ENCODE assay signal across 26 cellular contexts in the genomic region with DNA sequence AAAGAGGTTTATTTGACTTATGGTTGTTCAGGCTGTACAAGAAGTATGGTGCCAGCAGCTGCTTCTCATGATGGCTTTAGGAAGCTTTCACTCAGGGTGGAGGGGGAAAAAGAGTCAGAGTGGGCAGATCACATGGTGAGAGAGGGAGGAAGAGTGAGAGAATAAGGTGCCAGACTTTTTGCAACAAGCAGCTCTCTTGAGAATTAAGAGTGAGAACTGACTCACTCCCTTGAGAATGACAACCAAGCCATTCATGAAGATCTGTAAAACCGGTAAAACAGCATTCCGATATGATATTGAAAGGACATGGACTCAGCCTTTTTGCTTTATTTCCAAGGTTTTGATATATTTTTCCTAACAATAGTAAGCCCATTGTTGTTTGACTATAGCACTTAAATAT.
A peak's percentile ranks its signal among the peaks of the same experiment; 100 is the strongest.
DNase-seq lines count a peak whose midpoint lies in the region; ATAC-seq and TF ChIP-seq lines count a peak whose summit lies in the region.
"Had no signal": no experiment of that assay in that cellular context is flagged by ENCODE, and none has a peak within 500 bp of the region (broad histone marks: within the 10 kb centered on the region; RNA-seq: fewer than 3 reads in every experiment).

No MANE protein-coding gene starts in this region.

- intact Hi-C loops in left ventricle myocardium superior (cut with micrococcal nuclease), result no loop called here

- TF ChIP-seq CTCF in H9 (conservative IDR thresholded peaks at IDR 0.05) (no peak), RWPE2 (IDR thresholded peaks at IDR 0.05; ENCODE audit: poor library complexity, severe bottlenecking) (no peak), hepatocyte (IDR thresholded peaks at IDR 0.05; ENCODE audit: poor library complexity) (no peak), progenitor cell of endocrine pancreas (IDR thresholded peaks at IDR 0.05; ENCODE audit: unreplicated experiment) (no peak)

- no peak overlapping the region for H3K18ac ChIP-seq in H9 (ENCODE audit: insufficient read length, low read depth, low read length)

- H3K36me3 Mint-ChIP-seq in H9 (ENCODE audit: insufficient read depth in 1 of 3, low read depth in 3 of 3) (no peaks in the 10 kb centered on the region), progenitor cell of endocrine pancreas (ENCODE audit: insufficient read depth) (peaks cover 1% of the 10 kb centered on the region)
- H3K36me3 Mint-ChIP-seq: activated naive CD8-positive, alpha-beta T cell treated with anti-CD3 and anti-CD28 coated beads, Interleukin-2, amount 10 ng/mL, durations not matched to agents 7 days and 5 days; stimulated activated effector memory CD8-positive, alpha-beta T cell treated with anti-CD3 and anti-CD28 coated beads, Interleukin-12 subunit alpha, Interleukin-12 subunit beta, amount 100 ng/mL, for 72 hours had no signal

- no peak overlapping the region for H2AK5ac ChIP-seq in H9 (ENCODE audit: insufficient read length, low read length)

- H3K79me1 ChIP-seq in H9 (ENCODE audit: insufficient read depth, low read depth, low read length, poor library complexity, severe bottlenecking), result no peaks in the 10 kb centered on the region

- no peaks in the 10 kb centered on the region for H3K27me3 ChIP-seq in H9 (ENCODE audit: insufficient read depth, low read length)
- no peaks in the 10 kb centered on the region for H3K27me3 ChIP-seq in RWPE2 (ENCODE audit: insufficient read depth, poor library complexity, severe bottlenecking)
- H3K27me3 ChIP-seq in hepatocyte, result no peaks in the 10 kb centered on the region
- H3K27me3 ChIP-seq in H7 (ENCODE audit: control insufficient read depth, insufficient read depth, low read length), result no peaks in the 10 kb centered on the region
- H3K27me3 ChIP-seq: BLaER1 treated with 17β-estradiol and CSF1 and Interleukin-3, amounts not matched to agents 10 nM and 100 nM; MG63; neutrophil had no signal

- WGBS in H9 (ENCODE audit: extremely low coverage, insufficient read length, low lambda C conversion rate), result no CpG with 5 or more reads among the region's 2 CpGs
- WGBS in hepatocyte (ENCODE audit: low lambda C conversion rate, missing lambda C conversion rate), result 59% methylated on average over 2 of the region's 2 CpGs

- H3K27ac Mint-ChIP-seq in H9, result peak overlapping the region in 2 of 3 experiments; percentile 29 to 84; a peak in 4 of 7 replicates
- peak overlapping the region; percentile 88 for H3K27ac Mint-ChIP-seq in progenitor cell of endocrine pancreas
- H3K27ac Mint-ChIP-seq: activated naive CD8-positive, alpha-beta T cell treated with anti-CD3 and anti-CD28 coated beads, Interleukin-2, amount 10 ng/mL, durations not matched to agents 7 days and 5 days; dendritic cell treated with granulocyte-macrophage colony-stimulating factor and Interleukin-4, amounts not matched to agents 40 ng/mL and 50 ng/mL, for 4 days; HFFc6; stimulated activated effector memory CD8-positive, alpha-beta T cell treated with anti-CD3 and anti-CD28 coated beads, Interleukin-12 subunit alpha, Interleukin-12 subunit beta, amount 100 ng/mL, for 72 hours had no signal

- H2BK12ac ChIP-seq in H9 (ENCODE audit: insufficient read length, low read depth, low read length), result no peak overlapping the region

- H3T11ph ChIP-seq in H9 (ENCODE audit: low read length), result no peak overlapping the region

- no peak overlapping the region for H3K4ac ChIP-seq in H9 (ENCODE audit: low read depth, low read length)

- H3K27me3 Mint-ChIP-seq in H9 (ENCODE audit: low read depth) (no peaks in the 10 kb centered on the region), progenitor cell of endocrine pancreas (no peaks in the 10 kb centered on the region)
- H3K27me3 Mint-ChIP-seq: activated naive CD8-positive, alpha-beta T cell treated with anti-CD3 and anti-CD28 coated beads, Interleukin-2, amount 10 ng/mL, durations not matched to agents 7 days and 5 days; dendritic cell treated with granulocyte-macrophage colony-stimulating factor and Interleukin-4, amounts not matched to agents 40 ng/mL and 50 ng/mL, for 4 days had no signal

- H2AFZ ChIP-seq in H9 (ENCODE audit: low read length) (no peak overlapping the region), hepatocyte (no peak overlapping the region)

- H4K91ac ChIP-seq in H9 (ENCODE audit: insufficient read length, low read depth, low read length), result no peak overlapping the region

- H3K4me3 ChIP-seq in RWPE2 (ENCODE audit: severe bottlenecking), result no peak overlapping the region
- no peak overlapping the region for H3K4me3 ChIP-seq in hepatocyte
- no peak overlapping the region for H3K4me3 ChIP-seq in H7 (ENCODE audit: insufficient read depth, low read depth, low read length)
- H3K4me3 ChIP-seq: BLaER1 treated with 17β-estradiol and CSF1 and Interleukin-3, amounts not matched to agents 10 nM and 100 nM; K562; MG63 had no signal

- no peak overlapping the region for H3K56ac ChIP-seq in H9 (ENCODE audit: insufficient read length, low read depth, low read length)

- H3K4me3 Mint-ChIP-seq in H9, result no peak overlapping the region
- H3K4me3 Mint-ChIP-seq in progenitor cell of endocrine pancreas (ENCODE audit: low read depth), result peak overlapping the region; percentile 9
- H3K4me3 Mint-ChIP-seq: activated naive CD8-positive, alpha-beta T cell treated with anti-CD3 and anti-CD28 coated beads, Interleukin-2, amount 10 ng/mL, durations not matched to agents 7 days and 5 days; dendritic cell treated with granulocyte-macrophage colony-stimulating factor and Interleukin-4, amounts not matched to agents 40 ng/mL and 50 ng/mL, for 4 days; HFFc6; stimulated activated effector memory CD8-positive, alpha-beta T cell treated with anti-CD3 and anti-CD28 coated beads, Interleukin-12 subunit alpha, Interleukin-12 subunit beta, amount 100 ng/mL, for 72 hours had no signal

- H3K36me3 ChIP-seq in RWPE2 (ENCODE audit: low read depth) (no peaks in the 10 kb centered on the region), hepatocyte (replicated peaks; ENCODE audit: insufficient read depth, low read depth) (no peaks in the 10 kb centered on the region), H7 (replicated peaks; ENCODE audit: control insufficient read depth, insufficient read depth, low read length) (no peaks in the 10 kb centered on the region)
- H3K36me3 ChIP-seq: BLaER1 treated with 17β-estradiol and CSF1 and Interleukin-3, amounts not matched to agents 10 nM and 100 nM; MG63; neutrophil had no signal

- DNase-seq in H9, result no peak
- DNase-seq in RWPE2 (ENCODE audit: low spot score), result no peak
- peak; percentile 46 for DNase-seq in hepatocyte (ENCODE audit: low spot score)
- no peak for DNase-seq in progenitor cell of endocrine pancreas (ENCODE audit: low spot score, unreplicated experiment)
- DNase-seq in H7, result no peak
- DNase-seq in left ventricle myocardium superior, result no peak
- DNase-seq in GDM1 (lab: John Stamatoyannopoulos, UW), result no peak
- no peak for DNase-seq in DMS114 treated with DMSO at 0.1 percent for 48 hours (lab: John Stamatoyannopoulos, UW; ENCODE audit: unreplicated experiment)
- DNase-seq: activated CD4-positive, alpha-beta T cell treated with anti-CD3 and anti-CD28 coated beads for 48 hours; activated effector memory CD4-positive, alpha-beta T cell treated with anti-CD3 and anti-CD28 coated beads, Interleukin-2, amount 50 U/mL, for 16 hours; activated naive CD8-positive, alpha-beta T cell treated with anti-CD3 and anti-CD28 coated beads, Interleukin-2, amount 10 ng/mL, durations not matched to agents 7 days and 5 days; activated T-cell treated with anti-CD3 and anti-CD28 coated beads, Interleukin-2, amount 50 U/mL, for 1 hour; central memory CD4-positive, alpha-beta T cell; HFFc6; MG63; NCI-H1417; NCI-H2029 treated with DMSO at 0.1 percent for 48 hours; stimulated activated CD4-positive, alpha-beta T cell treated with anti-CD3 and anti-CD28 coated beads, Interleukin-4, amount 100 ng/mL, for 24 hours; T-helper 9 cell had no signal

- H3K23me2 ChIP-seq in H9 (ENCODE audit: insufficient read length, low read depth, low read length, poor library complexity, severe bottlenecking), result no peaks in the 10 kb centered on the region

- H3K4me2 ChIP-seq in H9 (ENCODE audit: insufficient read depth, insufficient read length, low read length), result no peak overlapping the region
- H3K4me2 ChIP-seq in hepatocyte, result peak overlapping the region; percentile 12
- H3K4me2 ChIP-seq: BLaER1 treated with 17β-estradiol and CSF1 and Interleukin-3, amounts not matched to agents 10 nM and 100 nM had no signal

- no peak overlapping the region for H3K14ac ChIP-seq in H9 (ENCODE audit: insufficient read depth, low read length)

- no peak overlapping the region for H2BK15ac ChIP-seq in H9 (ENCODE audit: low read depth, low read length)

- H3K4me1 ChIP-seq in H9 (ENCODE audit: insufficient read depth, low read length) (no peaks in the 10 kb centered on the region; the same call in 1 of the 2 replicates), RWPE2 (ENCODE audit: insufficient read depth, poor library complexity, severe bottlenecking) (peaks cover 16% of the 10 kb centered on the region), hepatocyte (ENCODE audit: insufficient read depth) (peaks cover 12% of the 10 kb centered on the region)
- H3K4me1 ChIP-seq: BLaER1 treated with 17β-estradiol and CSF1 and Interleukin-3, amounts not matched to agents 10 nM and 100 nM had no signal

- H4K20me1 ChIP-seq in H9 (ENCODE audit: control insufficient read depth, insufficient read depth, insufficient read length) (no peaks in the 10 kb centered on the region), hepatocyte (ENCODE audit: insufficient read depth, poor library complexity, severe bottlenecking) (no peaks in the 10 kb centered on the region)
- H4K20me1 ChIP-seq: BLaER1 treated with 17β-estradiol and CSF1 and Interleukin-3, amounts not matched to agents 10 nM and 100 nM had no signal

- H3K27ac ChIP-seq in H9 (ENCODE audit: insufficient read length, low read depth, low read length) (no peak overlapping the region), RWPE2 (ENCODE audit: poor library complexity, severe bottlenecking) (peak overlapping the region; percentile 63), hepatocyte (peak overlapping the region; percentile 71)
- H3K27ac ChIP-seq: BLaER1 treated with 17β-estradiol and CSF1 and Interleukin-3, amounts not matched to agents 10 nM and 100 nM; neutrophil; VCaP had no signal

- no peaks in the 10 kb centered on the region for H3K9me2 ChIP-seq in hepatocyte (replicated peaks; ENCODE audit: insufficient read depth)

- H3K9me3 Mint-ChIP-seq in H9 (no peaks in the 10 kb centered on the region), progenitor cell of endocrine pancreas (ENCODE audit: low read depth) (no peaks in the 10 kb centered on the region)
- H3K9me3 Mint-ChIP-seq: activated naive CD8-positive, alpha-beta T cell treated with anti-CD3 and anti-CD28 coated beads, Interleukin-2, amount 10 ng/mL, durations not matched to agents 7 days and 5 days had no signal

- ATAC-seq in RWPE2 (ENCODE audit: low read depth) (peak; percentile 95), left ventricle myocardium superior (no peak)
- ATAC-seq: K562; sciatic nerve; stimulated activated effector memory CD8-positive, alpha-beta T cell treated with anti-CD3 and anti-CD28 coated beads, Interleukin-12 subunit alpha, Interleukin-12 subunit beta, amount 100 ng/mL, for 72 hours had no signal

- H3K23ac ChIP-seq in H9 (ENCODE audit: insufficient read length, low read depth, low read length), result no peak overlapping the region

- no peaks in the 10 kb centered on the region for H3K79me2 ChIP-seq in H9 (ENCODE audit: insufficient read depth, low read length)
- H3K79me2 ChIP-seq in hepatocyte, result no peaks in the 10 kb centered on the region

- no peak overlapping the region for H2BK120ac ChIP-seq in H9 (ENCODE audit: low read depth, low read length, poor library complexity, severe bottlenecking)

- H3K4me1 Mint-ChIP-seq in H9 (peaks cover 10 to 12% of the 10 kb centered on the region in 2 experiments), progenitor cell of endocrine pancreas (ENCODE audit: low read depth) (peaks cover 18% of the 10 kb centered on the region)
- H3K4me1 Mint-ChIP-seq: activated naive CD8-positive, alpha-beta T cell treated with anti-CD3 and anti-CD28 coated beads, Interleukin-2, amount 10 ng/mL, durations not matched to agents 7 days and 5 days; stimulated activated effector memory CD8-positive, alpha-beta T cell treated with anti-CD3 and anti-CD28 coated beads, Interleukin-12 subunit alpha, Interleukin-12 subunit beta, amount 100 ng/mL, for 72 hours had no signal

- H4K5ac ChIP-seq in H9 (ENCODE audit: insufficient read length, low read depth, low read length), result no peak overlapping the region

- H2BK5ac ChIP-seq in H9 (ENCODE audit: insufficient read length, low read length), result no peak overlapping the region

- H4K8ac ChIP-seq in H9 (replicated peaks; ENCODE audit: insufficient read length, low read depth, low read length), result no peak overlapping the region

- H3K9ac ChIP-seq in H9 (ENCODE audit: extremely low read depth, insufficient read length, low read length), result no peak overlapping the region
- H3K9ac ChIP-seq: BLaER1 treated with 17β-estradiol and CSF1 and Interleukin-3, amounts not matched to agents 10 nM and 100 nM had no signal

- no peak overlapping the region for H2BK20ac ChIP-seq in H9 (ENCODE audit: low read depth, low read length, poor library complexity, severe bottlenecking)

- no peaks in the 10 kb centered on the region for H3K9me3 ChIP-seq in H9 (ENCODE audit: control insufficient read depth, low read depth, low read length)
- H3K9me3 ChIP-seq in RWPE2 (ENCODE audit: severe bottlenecking), result no peaks in the 10 kb centered on the region
- H3K9me3 ChIP-seq in hepatocyte (ENCODE audit: low read depth), result no peaks in the 10 kb centered on the region
- H3K9me3 ChIP-seq: BLaER1 treated with 17β-estradiol and CSF1 and Interleukin-3, amounts not matched to agents 10 nM and 100 nM; MG63; neutrophil had no signal
